In the genomic region with DNA sequence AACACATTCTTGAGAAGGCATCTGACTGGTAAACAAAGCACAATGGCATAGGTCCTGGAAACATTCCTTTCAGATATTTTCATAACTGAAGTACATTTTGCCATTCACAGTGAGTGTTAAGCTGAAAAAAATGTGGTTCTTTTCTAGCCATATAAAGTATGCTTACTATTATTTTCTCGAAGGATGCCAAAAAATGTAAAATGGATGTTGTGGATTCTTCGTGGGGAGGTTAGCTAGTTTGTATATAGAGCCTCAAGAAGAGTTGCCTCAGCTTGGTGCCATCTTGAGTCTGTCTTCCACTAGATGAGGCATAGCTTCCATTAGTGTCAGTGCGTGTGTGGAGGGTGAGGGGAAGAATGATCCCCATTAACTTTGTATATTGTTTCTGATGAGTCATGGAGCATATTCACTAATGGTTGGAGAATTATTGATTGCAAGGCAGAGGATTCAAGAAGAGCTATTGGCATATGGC, we compare ENCODE assay signal across 9 cellular contexts. TPM values are rescaled to one million over a fixed set of nuclear protein-coding genes. Genes with fewer than 3 reads are reported as not detected.
DNase-seq lines count a peak whose midpoint lies in the region; ATAC-seq and TF ChIP-seq lines count a peak whose summit lies in the region.
"Had no signal": no experiment of that assay in that cellular context is flagged by ENCODE, and none has a peak within 500 bp of the region (broad histone marks: within the 10 kb centered on the region; RNA-seq: fewer than 3 reads in every experiment).

No MANE protein-coding gene starts in this region.

- H3K9me3 Mint-ChIP-seq in activated CD4-positive, alpha-beta memory T cell treated with anti-CD3 and anti-CD28 coated beads for 36 hours = no peaks in the 10 kb centered on the region

- peak overlapping the region in 8 of 12 donors; percentile 2 to 93 (median 78) for H3K4me3 ChIP-seq in heart left ventricle
- peak overlapping the region; percentile 18 to 88 for H3K4me3 ChIP-seq in gastroesophageal sphincter
- H3K4me3 ChIP-seq in tibial artery = peak overlapping the region; percentile 71 to 80

- intact Hi-C loops in heart left ventricle (cut with DNase I) (loop anchor here in 3 of 10 donors (5.0 to 10.0 kb wide), 3 partner anchors 129 to 169 kb away; no protein-coding TSS in a partner anchor), Right ventricle myocardium superior (cut with DNase I) (no loop called here), tibial artery (cut with DNase I; ENCODE audit: low total_unique reads) (no loop called here)
- intact Hi-C loops in activated CD4-positive, alpha-beta memory T cell treated with anti-CD3 and anti-CD28 coated beads for 36 hours (cut with micrococcal nuclease) = no loop called here

- no peak for TF ChIP-seq CTCF in heart left ventricle (IDR thresholded peaks at IDR 0.05)
- TF ChIP-seq CTCF in gastroesophageal sphincter (IDR thresholded peaks at IDR 0.05) = no peak
- no peak for TF ChIP-seq CTCF in tibial artery (IDR thresholded peaks at IDR 0.05)

- H3K4me3 Mint-ChIP-seq in activated CD4-positive, alpha-beta memory T cell treated with anti-CD3 and anti-CD28 coated beads for 36 hours = peak overlapping the region; percentile 84

- WGBS in heart left ventricle, 4 donors = 47 to 73% (median 55%) methylated on average over 3 of the region's 3 CpGs
- WGBS in gastroesophageal sphincter (ENCODE audit: low coverage in 1 of 2), 2 donors = 14 to 15% methylated on average over 3 of the region's 3 CpGs

- peaks cover 45% of the 10 kb centered on the region for H3K4me1 Mint-ChIP-seq in activated CD4-positive, alpha-beta memory T cell treated with anti-CD3 and anti-CD28 coated beads for 36 hours (ENCODE audit: low read depth)

- H3K9me3 ChIP-seq in heart left ventricle (no peaks in the 10 kb centered on the region), gastroesophageal sphincter (no peaks in the 10 kb centered on the region), tibial artery (no peaks in the 10 kb centered on the region)

- no peaks in the 10 kb centered on the region for H3K27me3 Mint-ChIP-seq in activated CD4-positive, alpha-beta memory T cell treated with anti-CD3 and anti-CD28 coated beads for 36 hours

- H3K4me1 ChIP-seq in heart left ventricle (peaks cover 3 to 76% (median 60%) of the 10 kb centered on the region in 12 donors), gastroesophageal sphincter (peaks cover 14 to 66% (median 30%) of the 10 kb centered on the region in 3 donors), tibial artery (peaks cover 0 to 52% (median 13%) of the 10 kb centered on the region in 4 donors)

- CTCF ChIA-PET in activated CD4-positive, alpha-beta memory T cell treated with anti-CD3 and anti-CD28 coated beads for 36 hours (lab: Charles Lee) = interaction anchor here (1.4 kb wide), 1 partner anchor 69 kb away, joined by 5 read pairs; no protein-coding TSS in a partner anchor

- H3K27me3 ChIP-seq in heart left ventricle (no peaks in the 10 kb centered on the region), gastroesophageal sphincter (no peaks in the 10 kb centered on the region), tibial artery (no peaks in the 10 kb centered on the region)

- peak overlapping the region in 10 of 12 donors; percentile 2 to 100 (median 98) for H3K27ac ChIP-seq in heart left ventricle
- H3K27ac ChIP-seq in gastroesophageal sphincter = peak overlapping the region; percentile 79 to 99 (median 94)
- H3K27ac ChIP-seq in tibial artery = peak overlapping the region; percentile 93 to 99
- H3K27ac ChIP-seq: parathyroid adenoma had no signal

- no peak for DNase-seq in heart left ventricle
- DNase-seq in Right ventricle myocardium superior = no peak
- peak; percentile 66 for DNase-seq in activated CD4-positive, alpha-beta memory T cell treated with anti-CD3 and anti-CD28 coated beads for 36 hours
- DNase-seq in tibial artery = no peak
- DNase-seq in T-helper 9 cell = no peak

- no peak for TF ChIP-seq EP300 in gastroesophageal sphincter (IDR thresholded peaks at IDR 0.05)

- peaks cover 34% of the 10 kb centered on the region for H3K36me3 Mint-ChIP-seq in activated CD4-positive, alpha-beta memory T cell treated with anti-CD3 and anti-CD28 coated beads for 36 hours

- ATAC-seq in heart left ventricle (no peak), Right ventricle myocardium superior (ENCODE audit: poor library complexity) (no peak), gastroesophageal sphincter (no peak), GM18858 (IDR thresholded peaks at IDR 0.05; ENCODE audit: unreplicated experiment) (no peak), GM21717 (IDR thresholded peaks at IDR 0.05; ENCODE audit: unreplicated experiment) (no peak)

- H3K36me3 ChIP-seq in heart left ventricle (no peaks in the 10 kb centered on the region), gastroesophageal sphincter (no peaks in the 10 kb centered on the region), tibial artery (no peaks in the 10 kb centered on the region)

- TF ChIP-seq POLR2A in heart left ventricle (IDR thresholded peaks at IDR 0.05) = no peak
- no peak for TF ChIP-seq POLR2A in gastroesophageal sphincter (IDR thresholded peaks at IDR 0.05)

- POLR2A ChIA-PET in activated CD4-positive, alpha-beta memory T cell treated with anti-CD3 and anti-CD28 coated beads for 36 hours (lab: Charles Lee) = interaction anchor here (0.6 to 10.7 kb wide), 13 partner anchors 9 to 1511 kb away, joined by 3 to 130 read pairs (median 4); partner anchors contain the start of gene GPR171

- H3K27ac Mint-ChIP-seq in activated CD4-positive, alpha-beta memory T cell treated with anti-CD3 and anti-CD28 coated beads for 36 hours = peak overlapping the region; percentile 84

RNA-seq across cellular contexts. Expression of gene MBNL1, which starts 4.1 kb away (rescaled TPM):
- total RNA-seq in heart left ventricle (100 to 1,000 TPM; 156 to 416 (median 193) TPM), Right ventricle myocardium superior (182 TPM), gastroesophageal sphincter (100 to 1,000 TPM; 623 to 745 (median 684) TPM)
- 10 to 100 TPM; 46.8 to 64.7 TPM for polyA plus RNA-seq in heart left ventricle
- total RNA-seq in activated CD4-positive, alpha-beta memory T cell treated with anti-CD3 and anti-CD28 coated beads for 36 hours = 100 to 1,000 TPM; 290 to 302 TPM
